ENCODE assay signal across 2 cellular contexts in the genomic region with DNA sequence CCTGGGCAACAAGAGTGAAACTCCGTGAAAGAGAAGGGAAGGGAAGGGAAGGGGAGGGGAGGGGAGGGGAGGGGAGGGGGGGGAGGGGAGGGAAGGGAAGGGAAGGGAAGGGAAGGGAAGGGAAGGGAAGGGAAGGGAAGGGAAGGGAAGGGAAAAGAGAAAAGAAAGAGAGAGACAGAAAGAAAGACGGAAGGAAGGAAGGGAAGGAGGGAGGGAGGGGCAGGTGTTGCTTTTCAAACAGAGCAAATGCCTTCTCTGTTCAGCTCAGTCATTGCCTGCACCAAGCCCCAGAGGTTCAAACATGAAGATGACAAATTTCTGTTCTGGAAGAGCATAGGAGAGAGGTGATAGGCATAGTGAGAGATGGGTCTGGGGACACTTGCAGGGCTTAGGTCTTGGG.
A peak's percentile ranks its signal among the peaks of the same experiment; 100 is the strongest.
TF ChIP-seq lines count a peak whose summit lies in the region.

No MANE protein-coding gene starts in this region.

TF ChIP-seq in HepG2, 621 proteins besides CTCF, POLR2A, EP300 and RAD21 (continued from another document):
- TF ChIP-seq ELK4 (CRISPR knock-in tag; IDR thresholded peaks at IDR 0.05; ENCODE audit: borderline replicate concordance) = no peak
- TF ChIP-seq PCBP1 (IDR thresholded peaks at IDR 0.05; ENCODE audit: borderline replicate concordance, low read depth, low read length) = 0 out of 2 replicates have a peak, but pooled peaks have one; percentile 65
- TF ChIP-seq TFAP4 (IDR thresholded peaks at IDR 0.05; ENCODE audit: borderline replicate concordance, low read depth) = no peak
- TF ChIP-seq GPBP1L1 (CRISPR knock-in tag; IDR thresholded peaks at IDR 0.05) = no peak
- TF ChIP-seq SKI (IDR thresholded peaks at IDR 0.05; ENCODE audit: partially characterized antibody) = no peak

TF ChIP-seq in IMR-90, 13 proteins besides CTCF, POLR2A, EP300 and RAD21 (continued from another document):
- TF ChIP-seq, protein P1, sequence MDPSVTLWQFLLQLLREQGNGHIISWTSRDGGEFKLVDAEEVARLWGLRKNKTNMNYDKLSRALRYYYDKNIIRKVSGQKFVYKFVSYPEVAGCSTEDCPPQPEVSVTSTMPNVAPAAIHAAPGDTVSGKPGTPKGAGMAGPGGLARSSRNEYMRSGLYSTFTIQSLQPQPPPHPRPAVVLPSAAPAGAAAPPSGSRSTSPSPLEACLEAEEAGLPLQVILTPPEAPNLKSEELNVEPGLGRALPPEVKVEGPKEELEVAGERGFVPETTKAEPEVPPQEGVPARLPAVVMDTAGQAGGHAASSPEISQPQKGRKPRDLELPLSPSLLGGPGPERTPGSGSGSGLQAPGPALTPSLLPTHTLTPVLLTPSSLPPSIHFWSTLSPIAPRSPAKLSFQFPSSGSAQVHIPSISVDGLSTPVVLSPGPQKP (IDR thresholded peaks at IDR 0.05; ENCODE audit: borderline replicate concordance, low read depth, low read length) = no peak
- TF ChIP-seq USF2 (IDR thresholded peaks at IDR 0.05; ENCODE audit: low read depth, low read length) (no peak), RCOR1 (IDR thresholded peaks at IDR 0.05; ENCODE audit: insufficient replicate concordance, low read length) (no peak), NFE2L2 (IDR thresholded peaks at IDR 0.05; ENCODE audit: low read depth, low read length) (no peak), RFX5 (IDR thresholded peaks at IDR 0.05; ENCODE audit: low read depth, low read length) (no peak), MAFK (IDR thresholded peaks at IDR 0.05; ENCODE audit: low read depth, low read length) (no peak), SMC3 (IDR thresholded peaks at IDR 0.05; ENCODE audit: low read depth, low read length) (no peak), MXI1 (IDR thresholded peaks at IDR 0.05; ENCODE audit: borderline replicate concordance, low read depth, low read length) (no peak), BHLHE40 (IDR thresholded peaks at IDR 0.05; ENCODE audit: low read depth, low read length) (no peak), MAZ (IDR thresholded peaks at IDR 0.05; ENCODE audit: borderline replicate concordance, low read depth, low read length) (no peak), CEBPB (IDR thresholded peaks at IDR 0.05; ENCODE audit: low read depth, low read length) (no peak)
